In the genomic region with DNA sequence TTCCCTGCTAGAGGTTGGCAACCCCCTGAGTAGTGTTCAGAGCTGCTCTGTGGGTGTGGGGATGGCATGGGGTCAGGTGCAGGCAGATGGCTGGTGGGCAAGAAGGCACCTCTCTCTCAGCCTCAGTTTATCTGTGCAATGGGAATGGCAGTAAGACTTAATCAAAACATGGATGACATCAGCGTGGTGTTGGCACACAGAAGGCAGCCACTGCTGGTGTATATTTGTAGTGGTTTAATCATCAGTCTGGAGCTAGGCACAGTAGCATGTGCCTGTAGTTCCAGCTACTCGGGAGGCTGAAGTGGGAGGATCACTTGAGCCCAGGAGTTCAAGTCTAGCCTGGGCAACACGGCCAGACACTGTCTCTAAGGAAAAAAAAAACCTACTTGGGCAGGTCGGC, we compare ENCODE assay signal across 13 cellular contexts. TPM values are rescaled to one million over a fixed set of nuclear protein-coding genes. Genes with fewer than 3 reads are reported as not detected.
DNase-seq lines count a peak whose midpoint lies in the region; ATAC-seq and TF ChIP-seq lines count a peak whose summit lies in the region.
"Had no signal": no experiment of that assay in that cellular context is flagged by ENCODE, and none has a peak within 500 bp of the region (broad histone marks: within the 10 kb centered on the region; RNA-seq: fewer than 3 reads in every experiment).

No MANE protein-coding gene starts in this region.

- no peaks in the 10 kb centered on the region for H3K27me3 ChIP-seq in BLaER1
- no peaks in the 10 kb centered on the region for H3K27me3 ChIP-seq in Peyer's patch
- peaks cover 4% of the 10 kb centered on the region for H3K27me3 ChIP-seq in fibroblast of lung (ENCODE audit: control insufficient read depth, insufficient read depth, low read length)
- H3K27me3 ChIP-seq in psoas muscle (ENCODE audit: insufficient read depth in 3 of 3, low read length in 2 of 3): no peaks in the 10 kb centered on the region
- H3K27me3 ChIP-seq: adrenal gland, BE2C had no signal

- no peak overlapping the region for H3K4me3 ChIP-seq in BLaER1
- H3K4me3 ChIP-seq in Peyer's patch: peak overlapping the region in 1 of 4 donors; percentile 9
- no peak overlapping the region for H3K4me3 ChIP-seq in fibroblast of lung (replicated peaks in 1 of 4; ENCODE audit: control extremely low read depth in 1 of 4, insufficient read depth in 1 of 4, low read depth in 3 of 4, low read length in 4 of 4)
- H3K4me3 ChIP-seq in psoas muscle: peak overlapping the region; percentile 30
- H3K4me3 ChIP-seq: adrenal gland, SJCRH30 had no signal

- H3K27me3 Mint-ChIP-seq in T-helper 2 cell treated with Interferon-gamma antibody and Interleukin-4, amounts not matched to agents 5 μg/mL and 100 μg/mL, for 36 hours (ENCODE audit: low read depth): peaks cover 5% of the 10 kb centered on the region

- no peak for TF ChIP-seq POLR2A in Peyer's patch (IDR thresholded peaks at IDR 0.05)

- peak in 3 of 4 donors; percentile 46 to 60 (median 50) for ATAC-seq in psoas muscle

- H3K36me3 Mint-ChIP-seq in T-helper 2 cell treated with Interferon-gamma antibody and Interleukin-4, amounts not matched to agents 5 μg/mL and 100 μg/mL, for 36 hours (ENCODE audit: low read depth): no peaks in the 10 kb centered on the region

- H3K9me3 ChIP-seq in BLaER1 (no peaks in the 10 kb centered on the region), Peyer's patch (no peaks in the 10 kb centered on the region), fibroblast of lung (ENCODE audit: control insufficient read depth, insufficient read depth, low read depth, low read length) (no peaks in the 10 kb centered on the region), psoas muscle (no peaks in the 10 kb centered on the region)
- H3K9me3 ChIP-seq: adrenal gland, BE2C, SJCRH30 had no signal

- intact Hi-C loops in psoas muscle (cut with DNase I): loop anchor here in 1 of 2 donors (5.0 kb wide), 1 partner anchor 316 kb away; a partner anchor contains a TSS

- peak overlapping the region; percentile 62 for H3K27ac ChIP-seq in BLaER1
- H3K27ac ChIP-seq in Peyer's patch: peak overlapping the region in 3 of 4 donors; percentile 52 to 82 (median 65)
- H3K27ac ChIP-seq in fibroblast of lung (ENCODE audit: insufficient read depth, low read length): no peak overlapping the region
- H3K27ac ChIP-seq in psoas muscle: peak overlapping the region; percentile 60
- H3K27ac ChIP-seq: SJCRH30, WERI-Rb-1 had no signal

- no peaks in the 10 kb centered on the region for H3K9me3 Mint-ChIP-seq in T-helper 2 cell treated with Interferon-gamma antibody and Interleukin-4, amounts not matched to agents 5 μg/mL and 100 μg/mL, for 36 hours
- H3K9me3 Mint-ChIP-seq: endodermal cell had no signal

- H3K4me2 ChIP-seq in BLaER1 (peak overlapping the region; percentile 78), fibroblast of lung (ENCODE audit: extremely low read depth, insufficient read depth, low read length) (no peak overlapping the region)

- no peaks in the 10 kb centered on the region for H3K4me1 Mint-ChIP-seq in T-helper 2 cell treated with Interferon-gamma antibody and Interleukin-4, amounts not matched to agents 5 μg/mL and 100 μg/mL, for 36 hours (ENCODE audit: low read depth)

- H3K4me3 Mint-ChIP-seq in T-helper 2 cell treated with Interferon-gamma antibody and Interleukin-4, amounts not matched to agents 5 μg/mL and 100 μg/mL, for 36 hours: no peak overlapping the region
- H3K4me3 Mint-ChIP-seq: endodermal cell had no signal

- peaks cover 86% of the 10 kb centered on the region for H3K4me1 ChIP-seq in BLaER1
- peaks cover 0 to 29% (median 0%) of the 10 kb centered on the region in 4 donors for H3K4me1 ChIP-seq in Peyer's patch
- H3K4me1 ChIP-seq in fibroblast of lung (ENCODE audit: control insufficient read depth, extremely low read depth, insufficient read depth, low read length): no peaks in the 10 kb centered on the region
- peaks cover 33% of the 10 kb centered on the region for H3K4me1 ChIP-seq in psoas muscle
- H3K4me1 ChIP-seq: BE2C, SJCRH30 had no signal

- WGBS in psoas muscle, 3 donors: 21 to 52% (median 30%) methylated on average over 4 of the region's 4 CpGs

- DNase-seq in Peyer's patch: no peak
- DNase-seq in fibroblast of lung (ENCODE audit: low read depth in 2 of 2): peak; percentile 13 to 16
- no peak for DNase-seq in psoas muscle
- DNase-seq in occipital lobe (lab: John Stamatoyannopoulos, UW): no peak
- DNase-seq in SHP77 (lab: John Stamatoyannopoulos, UW): no peak
- no peak for DNase-seq in T-helper 2 cell treated with Interferon-gamma antibody and Interleukin-4, amounts not matched to agents 5 μg/mL and 100 μg/mL, for 36 hours (ENCODE audit: low spot score)
- no peak for DNase-seq in cortex of kidney (lab: John Stamatoyannopoulos, UW)

- H3K79me2 ChIP-seq in fibroblast of lung (ENCODE audit: control insufficient read depth, insufficient read depth, low read length): no peaks in the 10 kb centered on the region

- H3K36me3 ChIP-seq in BLaER1 (peaks cover 37% of the 10 kb centered on the region), Peyer's patch (no peaks in the 10 kb centered on the region), fibroblast of lung (ENCODE audit: control insufficient read depth, insufficient read depth, low read length) (no peaks in the 10 kb centered on the region), psoas muscle (ENCODE audit: insufficient read depth in 1 of 2, low read depth in 1 of 2) (peaks cover 0 to 9% of the 10 kb centered on the region in 2 donors)
- H3K36me3 ChIP-seq: adrenal gland, BE2C, SJCRH30, WERI-Rb-1 had no signal

- peak overlapping the region; percentile 25; the same call in 1 of the 2 replicates for H3K9ac ChIP-seq in BLaER1
- no peak overlapping the region for H3K9ac ChIP-seq in fibroblast of lung (ENCODE audit: insufficient read depth, low read length)

- H2AFZ ChIP-seq in fibroblast of lung (ENCODE audit: low read length): no peak overlapping the region

- no peak overlapping the region for H3K27ac Mint-ChIP-seq in T-helper 2 cell treated with Interferon-gamma antibody and Interleukin-4, amounts not matched to agents 5 μg/mL and 100 μg/mL, for 36 hours
- H3K27ac Mint-ChIP-seq: endodermal cell had no signal

- H4K20me1 ChIP-seq in BLaER1 (peaks cover 44% of the 10 kb centered on the region; the same call in 1 of the 2 replicates), fibroblast of lung (ENCODE audit: control insufficient read depth, extremely low read depth, insufficient read depth, low read length) (no peaks in the 10 kb centered on the region)

- TF ChIP-seq CTCF in Peyer's patch (IDR thresholded peaks at IDR 0.05) (no peak), fibroblast of lung (conservative IDR thresholded peaks at IDR 0.05 in 1 of 2, IDR thresholded peaks at IDR 0.05 in 1 of 2; ENCODE audit: low read depth in 1 of 2, low read length in 2 of 2) (no peak), psoas muscle (IDR thresholded peaks at IDR 0.05) (no peak)

RNA-seq across cellular contexts. Expression of a gene that starts 7.4 kb away (rescaled TPM):
- total RNA-seq in Peyer's patch: 100 to 1,000 TPM; 107 to 230 (median 152) TPM
- total RNA-seq in fibroblast of lung: 1.7 and 2.1 TPM in 2 replicates
- 0.27 and 0.61 TPM in 2 replicates for polyA plus RNA-seq in fibroblast of lung
- polyA plus RNA-seq in fibroblast of lung (2012): 0.23 and 0.78 TPM in 2 replicates
- polyA minus RNA-seq in fibroblast of lung (ENCODE audit: low replicate concordance): 0.12 and 1.5 TPM in 2 replicates
- total RNA-seq in psoas muscle: 10 to 100 TPM in 1 of 4 donors, 1 to 10 TPM in 3; 5.0 to 11.0 (median 7.6) TPM
- 1 to 10 TPM; 1.6 to 5.7 (median 5.1) TPM for polyA plus RNA-seq in psoas muscle
- total RNA-seq in occipital lobe: 22.5 TPM

Comparison
In these comparisons a context has a peak if more than half of its experiments do, and no peak if none do; other contexts are left out.
1. DNase-seq: peak in fibroblast of lung (2 of 2); none in Peyer's patch (0 of 3), psoas muscle (0 of 2), occipital lobe (single experiment), SHP77 (0 of 2), T-helper 2 cell treated with Interferon-gamma antibody and Interleukin-4, amounts not matched to agents 5 μg/mL and 100 μg/mL, for 36 hours (single experiment) and cortex of kidney (single experiment).